ENCODE assay signal across 14 cellular contexts in genomic region chr17:82962163-82962720, GRCh38.
DNase-seq lines count a peak whose midpoint lies in the region; ATAC-seq, FAIRE-seq and TF ChIP-seq lines count a peak whose summit lies in the region.
"Had no signal": no experiment of that assay in that cellular context is flagged by ENCODE, and none has a peak within 500 bp of the region (broad histone marks: within the 10 kb centered on the region; RNA-seq: fewer than 3 reads in every experiment).

No MANE protein-coding gene starts in this region.

- no peak overlapping the region; the same call in 1 of the 2 replicates for H3K27ac Mint-ChIP-seq in WTC11
- H3K27ac Mint-ChIP-seq: activated T-cell treated with anti-CD3 and anti-CD28 coated beads, Interleukin-2, amount 50 U/mL, for 72 hours had no signal

- no peaks in the 10 kb centered on the region for H3K9me2 ChIP-seq in Karpas-422 (replicated peaks; ENCODE audit: insufficient read depth, low read length)

- POLR2A ChIA-PET in WTC11 (lab: Charles Lee), result no interaction called here

- H3K27me3 ChIP-seq in left ventricle myocardium inferior (ENCODE audit: low read depth) (no peaks in the 10 kb centered on the region), right atrium auricular region (no peaks in the 10 kb centered on the region), Karpas-422 (ENCODE audit: low read length) (no peaks in the 10 kb centered on the region)
- H3K27me3 ChIP-seq: dorsolateral prefrontal cortex, esophagus squamous epithelium had no signal

- 0 out of 2 replicates have a peak overlapping the region, but pooled peaks have one; percentile 49 for H3K4me3 Mint-ChIP-seq in WTC11
- H3K4me3 Mint-ChIP-seq: activated T-cell treated with anti-CD3 and anti-CD28 coated beads, Interleukin-2, amount 50 U/mL, for 72 hours had no signal

- H3K4me3 ChIP-seq in left ventricle myocardium inferior (no peak overlapping the region), right atrium auricular region (no peak overlapping the region), kidney (ENCODE audit: low read length in 2 of 2) (no peak overlapping the region), Karpas-422 (ENCODE audit: low read length) (no peak overlapping the region)

- FAIRE-seq in kidney (lab: Jason Lieb, UNC), result no peak

- ATAC-seq in WTC11, result no peak
- ATAC-seq in HG02798 (IDR thresholded peaks at IDR 0.05; ENCODE audit: poor library complexity, unreplicated experiment), result no peak

- no peaks in the 10 kb centered on the region for H3K79me2 ChIP-seq in Karpas-422 (ENCODE audit: low read length)

- H3K9me3 ChIP-seq in left ventricle myocardium inferior (replicated peaks) (no peaks in the 10 kb centered on the region), right atrium auricular region (no peaks in the 10 kb centered on the region), kidney (ENCODE audit: control insufficient read depth in 1 of 2, low read length in 2 of 2) (no peaks in the 10 kb centered on the region), Karpas-422 (ENCODE audit: low read length) (no peaks in the 10 kb centered on the region; the same call in 1 of the 2 replicates)
- H3K9me3 ChIP-seq: esophagus squamous epithelium had no signal

- peaks cover 10% of the 10 kb centered on the region for H3K4me1 Mint-ChIP-seq in WTC11

- H3K9me3 Mint-ChIP-seq in WTC11, result peaks cover 4% of the 10 kb centered on the region; the same call in 1 of the 2 replicates
- H3K9me3 Mint-ChIP-seq: activated T-cell treated with anti-CD3 and anti-CD28 coated beads, Interleukin-2, amount 50 U/mL, for 72 hours had no signal

- DNase-seq in left ventricle myocardium inferior (no peak), right atrium auricular region (ENCODE audit: low spot score) (no peak), WTC11 (ENCODE audit: low spot score) (no peak), kidney (peak; percentile 61), Karpas-422 (no peak), D341Med (ENCODE audit: low spot score) (no peak), NCI-H510A (lab: John Stamatoyannopoulos, UW) (no peak)
- DNase-seq: activated T-cell treated with anti-CD3 and anti-CD28 coated beads, Interleukin-2, amount 50 U/mL, for 72 hours; DMS 273 treated with DMSO at 0.1 percent for 48 hours; esophagus squamous epithelium; KG1; SW 1271 had no signal

- H3K27me3 Mint-ChIP-seq in WTC11 (ENCODE audit: low read depth), result no peaks in the 10 kb centered on the region

- peaks cover 14% of the 10 kb centered on the region for H3K4me1 ChIP-seq in left ventricle myocardium inferior
- peaks cover 0 to 10% of the 10 kb centered on the region in 2 donors for H3K4me1 ChIP-seq in right atrium auricular region
- peaks cover 0 to 4% of the 10 kb centered on the region in 2 donors for H3K4me1 ChIP-seq in kidney (ENCODE audit: control insufficient read depth in 1 of 2, insufficient read depth in 1 of 2, low read depth in 1 of 2, low read length in 2 of 2)
- peaks cover 3% of the 10 kb centered on the region for H3K4me1 ChIP-seq in Karpas-422 (ENCODE audit: low read length)

- intact Hi-C loops in left ventricle myocardium inferior (cut with micrococcal nuclease), result no loop called here
- intact Hi-C loops in kidney (cut with DNase I), result no loop called here

- TF ChIP-seq CTCF in left ventricle myocardium inferior (IDR thresholded peaks at IDR 0.05; ENCODE audit: borderline replicate concordance), result no peak
- no peak for TF ChIP-seq CTCF in right atrium auricular region (IDR thresholded peaks at IDR 0.05)
- TF ChIP-seq CTCF in WTC11 (IDR thresholded peaks at IDR 0.05), result no peak
- no peak for TF ChIP-seq CTCF in kidney (IDR thresholded peaks at IDR 0.05; ENCODE audit: borderline replicate concordance, extremely low read depth, insufficient read depth)

- H3K4me2 ChIP-seq in Karpas-422 (ENCODE audit: low read depth, low read length, poor library complexity, severe bottlenecking), result no peak overlapping the region

- H3K36me3 ChIP-seq in left ventricle myocardium inferior, result no peaks in the 10 kb centered on the region
- no peaks in the 10 kb centered on the region for H3K36me3 ChIP-seq in right atrium auricular region
- H3K36me3 ChIP-seq in kidney (ENCODE audit: control insufficient read depth in 1 of 2, insufficient read depth in 2 of 2, low read length in 2 of 2), result no peaks in the 10 kb centered on the region
- no peaks in the 10 kb centered on the region for H3K36me3 ChIP-seq in Karpas-422 (ENCODE audit: insufficient read depth, low read length)

- H3K9ac ChIP-seq in kidney (ENCODE audit: low read length in 2 of 2) (no peak overlapping the region), Karpas-422 (ENCODE audit: low read length) (no peak overlapping the region)

- H2AFZ ChIP-seq in Karpas-422 (ENCODE audit: low read length), result no peak overlapping the region

- H4K20me1 ChIP-seq in Karpas-422 (ENCODE audit: insufficient read depth, low read depth, low read length), result no peaks in the 10 kb centered on the region

- H3K27ac ChIP-seq in left ventricle myocardium inferior (replicated peaks) (peak overlapping the region; percentile 60), right atrium auricular region (peak overlapping the region in 1 of 2 donors; percentile 20), kidney (ENCODE audit: low read depth in 2 of 2, low read length in 2 of 2) (no peak overlapping the region), Karpas-422 (ENCODE audit: low read length) (no peak overlapping the region)

- H3K36me3 Mint-ChIP-seq in WTC11, result peaks cover 11% of the 10 kb centered on the region; the same call in 1 of the 2 replicates

- CTCF ChIA-PET in WTC11 (lab: Charles Lee), result interaction anchor here (0.5 to 1.2 kb wide), 3 partner anchors 24 to 208 kb away, joined by 3 read pairs; no protein-coding TSS in a partner anchor

TF ChIP-seq in WTC11, 78 proteins besides CTCF, POLR2A, EP300 and RAD21:
- no peak for TF ChIP-seq NFE2L1 (CRISPR knock-in tag; IDR thresholded peaks at IDR 0.05)
- TF ChIP-seq SP1 (CRISPR knock-in tag; conservative IDR thresholded peaks at IDR 0.05), result no peak
TF ChIP-seq in WTC11: peak in this region for 0.
